8 cellular contexts compared by ENCODE assay signal in genomic region chr19:49850487-49851342, GRCh38. TPM values are rescaled to one million over a fixed set of nuclear protein-coding genes. Genes with fewer than 3 reads are reported as not detected.
DNase-seq lines count a peak whose midpoint lies in the region; ATAC-seq and TF ChIP-seq lines count a peak whose summit lies in the region.

TSS of gene PTOV1 (plus strand) at chr19:49851159.

- peak within 1 kb of the TSS; percentile 91 for H3K4me3 Mint-ChIP-seq in activated CD4-positive, alpha-beta T cell treated with anti-CD3 and anti-CD28 coated beads, Interleukin-2, amount 10 ng/mL, durations not matched to agents 24 days and 14 days

- H3K36me3 Mint-ChIP-seq in activated CD4-positive, alpha-beta T cell treated with anti-CD3 and anti-CD28 coated beads, Interleukin-2, amount 10 ng/mL, durations not matched to agents 24 days and 14 days (ENCODE audit: low read depth), result peaks cover 20% of the 10 kb centered on the region

- H3K4me3 ChIP-seq in coronary artery, result peak within 1 kb of the TSS; percentile 95

- intact Hi-C loops in activated CD4-positive, alpha-beta T cell treated with anti-CD3 and anti-CD28 coated beads, Interleukin-2, amount 10 ng/mL, durations not matched to agents 24 days and 14 days (cut with micrococcal nuclease), result loop anchor here (1.0 to 5.0 kb wide), 5 partner anchors 17 to 208 kb away; partner anchors contain the start of genes AP2A1, FUZ, PNKP and SCAF1

- ATAC-seq in HG03460 (IDR thresholded peaks at IDR 0.05; ENCODE audit: unreplicated experiment) (peak; percentile 69), left lobe of liver (peak; percentile 93)

- H3K27me3 Mint-ChIP-seq in activated CD4-positive, alpha-beta T cell treated with anti-CD3 and anti-CD28 coated beads, Interleukin-2, amount 10 ng/mL, durations not matched to agents 24 days and 14 days, result peaks cover 4% of the 10 kb centered on the region

- peak within 1 kb of the TSS; percentile 96 for H3K27ac Mint-ChIP-seq in activated CD4-positive, alpha-beta T cell treated with anti-CD3 and anti-CD28 coated beads, Interleukin-2, amount 10 ng/mL, durations not matched to agents 24 days and 14 days

- peak within 1 kb of the TSS; percentile 98 to 99 for H3K27ac ChIP-seq in coronary artery

- DNase-seq in Ammon's horn (ENCODE audit: low spot score) (peak; percentile 96), GM19240 (ENCODE audit: insufficient read length, low spot score) (peak; percentile 96), NCI-H526 (lab: John Stamatoyannopoulos, UW) (peak; percentile 86 to 95), coronary artery (ENCODE audit: low spot score) (peak; percentile 94), left lobe of liver (ENCODE audit: low spot score) (peak; percentile 93)
- peak; percentile 98 for DNase-seq in activated CD4-positive, alpha-beta T cell treated with anti-CD3 and anti-CD28 coated beads, Interleukin-2, amount 10 ng/mL, durations not matched to agents 24 days and 14 days
- peak; percentile 89 to 91 for DNase-seq in stimulated activated CD4-positive, alpha-beta T cell treated with anti-CD3 and anti-CD28 coated beads, Interleukin-2, amount 100 ng/mL, for 24 hours

- no peak for TF ChIP-seq CTCF in coronary artery (IDR thresholded peaks at IDR 0.05)

- peaks cover 38% of the 10 kb centered on the region for H3K4me1 Mint-ChIP-seq in activated CD4-positive, alpha-beta T cell treated with anti-CD3 and anti-CD28 coated beads, Interleukin-2, amount 10 ng/mL, durations not matched to agents 24 days and 14 days

- peaks cover 4% of the 10 kb centered on the region for H3K9me3 Mint-ChIP-seq in activated CD4-positive, alpha-beta T cell treated with anti-CD3 and anti-CD28 coated beads, Interleukin-2, amount 10 ng/mL, durations not matched to agents 24 days and 14 days

RNA-seq across cellular contexts. Expression of gene PTOV1, which starts in this region (rescaled TPM):
- 121 and 124 TPM in 2 replicates for total RNA-seq in activated CD4-positive, alpha-beta T cell treated with anti-CD3 and anti-CD28 coated beads, Interleukin-2, amount 10 ng/mL, durations not matched to agents 24 days and 14 days
- total RNA-seq in left lobe of liver, result 86.0 TPM

Comparison
In these comparisons a context has a peak if more than half of its experiments do, and no peak if none do; other contexts are left out.
1. Peak in every context shown above with its lines: DNase-seq, ATAC-seq, H3K4me3 ChIP-seq and H3K27ac ChIP-seq.